ENCODE assay signal across 8 cellular contexts in genomic region chr12:132190012-132190755, GRCh38. TPM values are rescaled to one million over a fixed set of nuclear protein-coding genes. Genes with fewer than 3 reads are reported as not detected.
DNase-seq lines count a peak whose midpoint lies in the region; ATAC-seq and TF ChIP-seq lines count a peak whose summit lies in the region.

No MANE protein-coding gene starts in this region.

- H3K27ac Mint-ChIP-seq in H9: no peak overlapping the region

- no peak overlapping the region for H2BK5ac ChIP-seq in H9 (ENCODE audit: insufficient read length, low read length)

- H3K36me3 ChIP-seq in parathyroid adenoma (ENCODE audit: control insufficient read depth, insufficient read depth, low read length): no peaks in the 10 kb centered on the region

- H3K4me2 ChIP-seq in H9 (ENCODE audit: insufficient read depth, insufficient read length, low read length) (peak overlapping the region; percentile 84), parathyroid adenoma (ENCODE audit: low read length) (peak overlapping the region; percentile 97)

- H3K4me3 ChIP-seq in GM08714 (ENCODE audit: low read length) (peak overlapping the region; percentile 67; the same call in 1 of the 2 replicates), fibroblast of villous mesenchyme (ENCODE audit: low read depth, low read length) (peak overlapping the region; percentile 65), parathyroid adenoma (ENCODE audit: low read depth, low read length) (peak overlapping the region; percentile 61)

- no CpG with 5 or more reads among the region's 59 CpGs for WGBS in H9 (ENCODE audit: extremely low coverage, insufficient read length, low lambda C conversion rate)

- H3K56ac ChIP-seq in H9 (ENCODE audit: insufficient read length, low read depth, low read length): no peak overlapping the region

- peaks cover 4 to 12% (median 9%) of the 10 kb centered on the region in 3 experiments; a peak in 5 of 7 replicates for H3K36me3 Mint-ChIP-seq in H9 (ENCODE audit: insufficient read depth in 1 of 3, low read depth in 3 of 3)

- no peak overlapping the region for H3K9ac ChIP-seq in H9 (ENCODE audit: extremely low read depth, insufficient read length, low read length)
- peak overlapping the region; percentile 72 for H3K9ac ChIP-seq in parathyroid adenoma

- no peak overlapping the region for H2BK20ac ChIP-seq in H9 (ENCODE audit: low read depth, low read length, poor library complexity, severe bottlenecking)

- no peak overlapping the region for H3K18ac ChIP-seq in H9 (ENCODE audit: insufficient read length, low read depth, low read length)

- peak overlapping the region; percentile 68 to 79 for H3K4me3 Mint-ChIP-seq in H9

- no peak overlapping the region for H4K5ac ChIP-seq in H9 (ENCODE audit: insufficient read length, low read depth, low read length)

- TF ChIP-seq CTCF in H9 (conservative IDR thresholded peaks at IDR 0.05): no peak
- no peak for TF ChIP-seq CTCF in RWPE1 (conservative IDR thresholded peaks at IDR 0.05; ENCODE audit: low read depth)
- TF ChIP-seq CTCF in fibroblast of villous mesenchyme (IDR thresholded peaks at IDR 0.05; ENCODE audit: insufficient read depth, low read depth, low read length): no peak
- no peak for TF ChIP-seq CTCF in parathyroid adenoma (IDR thresholded peaks at IDR 0.05)

- peaks cover 11% of the 10 kb centered on the region for H3K23me2 ChIP-seq in H9 (ENCODE audit: insufficient read length, low read depth, low read length, poor library complexity, severe bottlenecking)

- no peak overlapping the region for H2BK120ac ChIP-seq in H9 (ENCODE audit: low read depth, low read length, poor library complexity, severe bottlenecking)

- H3K4ac ChIP-seq in H9 (ENCODE audit: low read depth, low read length): no peak overlapping the region

- H3K9me3 ChIP-seq in H9 (ENCODE audit: control insufficient read depth, low read depth, low read length): peaks cover 8% of the 10 kb centered on the region
- no peaks in the 10 kb centered on the region for H3K9me3 ChIP-seq in parathyroid adenoma (ENCODE audit: control insufficient read depth, low read length)

- peaks cover 14 to 23% of the 10 kb centered on the region in 2 experiments for H3K9me3 Mint-ChIP-seq in H9

- H2AK5ac ChIP-seq in H9 (ENCODE audit: insufficient read length, low read length): no peak overlapping the region

- no peaks in the 10 kb centered on the region for H3K4me1 ChIP-seq in H9 (ENCODE audit: insufficient read depth, low read length)
- H3K4me1 ChIP-seq in parathyroid adenoma: peaks cover 7% of the 10 kb centered on the region

- DNase-seq in H9 (peak; percentile 73), RWPE1 (ENCODE audit: low spot score) (no peak), fibroblast of villous mesenchyme (ENCODE audit: low read depth) (no peak)
- DNase-seq in stimulated activated CD4-positive, alpha-beta T cell treated with anti-CD3 and anti-CD28 coated beads, Interleukin-4, amount 100 ng/mL, for 1 hour: no peak

- peaks cover 9 to 11% of the 10 kb centered on the region in 2 experiments for H3K4me1 Mint-ChIP-seq in H9

- no peak overlapping the region for H3T11ph ChIP-seq in H9 (ENCODE audit: low read length)

- no peaks in the 10 kb centered on the region for H3K79me1 ChIP-seq in H9 (ENCODE audit: insufficient read depth, low read depth, low read length, poor library complexity, severe bottlenecking)

- H3K27ac ChIP-seq in H9 (ENCODE audit: insufficient read length, low read depth, low read length) (no peak overlapping the region), RWPE1 (peak overlapping the region; percentile 70), parathyroid adenoma (peak overlapping the region; percentile 78)

- H3K27me3 Mint-ChIP-seq in H9 (ENCODE audit: low read depth): peaks cover 96% of the 10 kb centered on the region

- H3K23ac ChIP-seq in H9 (ENCODE audit: insufficient read length, low read depth, low read length): no peak overlapping the region

- H2BK12ac ChIP-seq in H9 (ENCODE audit: insufficient read length, low read depth, low read length): no peak overlapping the region

- H3K79me2 ChIP-seq in H9 (ENCODE audit: insufficient read depth, low read length) (no peaks in the 10 kb centered on the region), parathyroid adenoma (no peaks in the 10 kb centered on the region)

- H4K91ac ChIP-seq in H9 (ENCODE audit: insufficient read length, low read depth, low read length): no peak overlapping the region

- H2BK15ac ChIP-seq in H9 (ENCODE audit: low read depth, low read length): no peak overlapping the region

- ATAC-seq in HG03521 (IDR thresholded peaks at IDR 0.05; ENCODE audit: unreplicated experiment) (no peak), GM21825 (IDR thresholded peaks at IDR 0.05; ENCODE audit: unreplicated experiment) (no peak)

- CTCF ChIA-PET in RWPE1 (lab: Yijun Ruan, JAX): no interaction called here

- no peak overlapping the region for H4K8ac ChIP-seq in H9 (replicated peaks; ENCODE audit: insufficient read length, low read depth, low read length)

- H2AFZ ChIP-seq in H9 (ENCODE audit: low read length) (no peak overlapping the region), parathyroid adenoma (peak overlapping the region; percentile 96)

- H4K20me1 ChIP-seq in H9 (ENCODE audit: control insufficient read depth, insufficient read depth, insufficient read length): no peaks in the 10 kb centered on the region

- POLR2A ChIA-PET in RWPE1 (lab: Yijun Ruan, JAX; ENCODE audit: low non-redundant PET): no interaction called here

- H3K27me3 ChIP-seq in H9 (ENCODE audit: insufficient read depth, low read length) (peaks cover 6% of the 10 kb centered on the region; the same call in 1 of the 2 replicates), parathyroid adenoma (ENCODE audit: control insufficient read depth, insufficient read depth, low read length) (no peaks in the 10 kb centered on the region)

- no peak overlapping the region for H3K14ac ChIP-seq in H9 (ENCODE audit: insufficient read depth, low read length)

RNA-seq across cellular contexts. Expression of gene NOC4L, which starts 45.9 kb away (rescaled TPM):
- 36.5 and 36.9 TPM in 2 replicates for total RNA-seq in H9 (2021)
- 12.1 and 14.8 TPM in 2 replicates for total RNA-seq in fibroblast of villous mesenchyme

RNA-seq across cellular contexts. Expression of gene DDX51, which starts 46.1 kb away (rescaled TPM):
- 37.9 and 38.0 TPM in 2 replicates for total RNA-seq in H9 (2021)
- 8.2 and 11.3 TPM in 2 replicates for total RNA-seq in fibroblast of villous mesenchyme
